ENCODE assay signal across 19 cellular contexts in genomic region chr6:100462396-100462795, GRCh38. TPM values are rescaled to one million over a fixed set of nuclear protein-coding genes. Genes with fewer than 3 reads are reported as not detected.
DNase-seq lines count a peak whose midpoint lies in the region; ATAC-seq, FAIRE-seq and TF ChIP-seq lines count a peak whose summit lies in the region.
"Had no signal": no experiment of that assay in that cellular context is flagged by ENCODE, and none has a peak within 500 bp of the region (broad histone marks: within the 10 kb centered on the region; RNA-seq: fewer than 3 reads in every experiment).

No MANE protein-coding gene starts in this region.

- H3K9me3 ChIP-seq in body of pancreas, result no peaks in the 10 kb centered on the region
- H3K9me3 ChIP-seq in prostate gland, result no peaks in the 10 kb centered on the region
- H3K9me3 ChIP-seq: left ventricle myocardium inferior had no signal

- peak; percentile 8 for DNase-seq in ACHN
- peak; percentile 43 for DNase-seq in ELR (ENCODE audit: low read depth)
- no peak for DNase-seq in body of pancreas
- DNase-seq in nephron progenitor cell, result no peak
- DNase-seq in prostate gland (ENCODE audit: low spot score), result no peak
- no peak for DNase-seq in midbrain (lab: John Stamatoyannopoulos, UW)
- DNase-seq in RCC 7860 (ENCODE audit: low spot score), result no peak
- DNase-seq: AML-193, amygdala, cerebellar nuclear complex, DMS153, left ventricle myocardium inferior, NCI-H187 treated with DMSO at 0.1 percent for 48 hours had no signal

- H3K27me3 Mint-ChIP-seq in nephron progenitor cell (ENCODE audit: low read depth, poor library complexity), result peaks cover 71% of the 10 kb centered on the region

- peaks cover 0 to 38% of the 10 kb centered on the region in 2 donors for H3K27me3 ChIP-seq in body of pancreas
- H3K27me3 ChIP-seq in prostate gland (replicated peaks; ENCODE audit: insufficient read depth), result peaks cover 62% of the 10 kb centered on the region

- H3K4me1 Mint-ChIP-seq in nephron progenitor cell, result peaks cover 86% of the 10 kb centered on the region

- peak overlapping the region in 3 of 4 donors; percentile 3 to 93 (median 78) for H3K27ac ChIP-seq in body of pancreas
- no peak overlapping the region for H3K27ac ChIP-seq in prostate gland
- H3K27ac ChIP-seq: left ventricle myocardium inferior had no signal

- peak overlapping the region; percentile 84 for H3K4me3 Mint-ChIP-seq in nephron progenitor cell

- FAIRE-seq in RCC 7860 (lab: Jason Lieb, UNC), result no peak

- WGBS in body of pancreas, 2 donors, result 32 to 45% methylated on average over 3 of the region's 3 CpGs
- WGBS in prostate gland, result 19% methylated on average over 3 of the region's 3 CpGs

- intact Hi-C loops in body of pancreas (cut with DNase I) (no loop called here), prostate gland (cut with DNase I) (no loop called here)

- H3K36me3 ChIP-seq in body of pancreas (replicated peaks in 1 of 2; ENCODE audit: insufficient read depth in 1 of 2, low read depth in 2 of 2) (no peaks in the 10 kb centered on the region), prostate gland (no peaks in the 10 kb centered on the region)
- H3K36me3 ChIP-seq: left ventricle myocardium inferior had no signal

- TF ChIP-seq CTCF in body of pancreas (IDR thresholded peaks at IDR 0.05) (no peak), nephron progenitor cell (IDR thresholded peaks at IDR 0.05) (no peak), prostate gland (IDR thresholded peaks at IDR 0.05) (no peak)

- TF ChIP-seq POLR2A in body of pancreas (IDR thresholded peaks at IDR 0.05), result no peak
- no peak for TF ChIP-seq POLR2A in prostate gland (IDR thresholded peaks at IDR 0.05)

- no peak for ATAC-seq in body of pancreas
- no peak for ATAC-seq in GM21619 (IDR thresholded peaks at IDR 0.05; ENCODE audit: unreplicated experiment)
- ATAC-seq: HCT116, WTC11 had no signal

- H3K4me3 ChIP-seq in body of pancreas (peak overlapping the region in 1 of 2 donors; percentile 18), prostate gland (no peak overlapping the region)
- H3K4me3 ChIP-seq: left ventricle myocardium inferior had no signal

- in situ Hi-C loops in ACHN (cut with HindIII; ENCODE audit: low pct_ligation_motif_present, low pct_unique_long_range_greater_than_20kb, low sequenced_read_pairs), result loop anchor here (25.0 kb wide), 1 partner anchor 350 kb away; no protein-coding TSS in a partner anchor

- no peaks in the 10 kb centered on the region for H3K9me3 Mint-ChIP-seq in nephron progenitor cell
- H3K9me3 Mint-ChIP-seq: WTC11 had no signal

- no peaks in the 10 kb centered on the region for H3K36me3 Mint-ChIP-seq in nephron progenitor cell (ENCODE audit: low read depth)
- H3K36me3 Mint-ChIP-seq: WTC11 had no signal

- H3K4me1 ChIP-seq in body of pancreas, result peaks cover 20% of the 10 kb centered on the region
- no peaks in the 10 kb centered on the region for H3K4me1 ChIP-seq in prostate gland (replicated peaks)

- H3K27ac Mint-ChIP-seq in nephron progenitor cell, result no peak overlapping the region
- H3K27ac Mint-ChIP-seq: WTC11 had no signal

RNA-seq across cellular contexts. Expression of gene SIM1, which starts 2.3 kb away (rescaled TPM):
- total RNA-seq in body of pancreas, result 1 to 10 TPM; 3.6 to 6.9 TPM
- total RNA-seq in prostate gland, result under 1 TPM in 1 of 2 donors, not detected in 1; 0.85 TPM
- total RNA-seq: activated CD8-positive, alpha-beta memory T cell treated with anti-CD3 and anti-CD28 coated beads for 36 hours; fibroblast of villous mesenchyme; left ventricle myocardium inferior; MCF 10A had no signal

Comparison
In these comparisons a context has a peak if more than half of its experiments do, and no peak if none do; other contexts are left out.
1. DNase-seq: peak in ACHN (single experiment) and ELR (single experiment); none in body of pancreas (0 of 4), nephron progenitor cell (single experiment), prostate gland (single experiment), midbrain (single experiment) and RCC 7860 (single experiment).
2. H3K27ac ChIP-seq: peak in body of pancreas (3 of 4); none in prostate gland (0 of 2).